ENCODE assay signal across 1 cellular context in the genomic region with DNA sequence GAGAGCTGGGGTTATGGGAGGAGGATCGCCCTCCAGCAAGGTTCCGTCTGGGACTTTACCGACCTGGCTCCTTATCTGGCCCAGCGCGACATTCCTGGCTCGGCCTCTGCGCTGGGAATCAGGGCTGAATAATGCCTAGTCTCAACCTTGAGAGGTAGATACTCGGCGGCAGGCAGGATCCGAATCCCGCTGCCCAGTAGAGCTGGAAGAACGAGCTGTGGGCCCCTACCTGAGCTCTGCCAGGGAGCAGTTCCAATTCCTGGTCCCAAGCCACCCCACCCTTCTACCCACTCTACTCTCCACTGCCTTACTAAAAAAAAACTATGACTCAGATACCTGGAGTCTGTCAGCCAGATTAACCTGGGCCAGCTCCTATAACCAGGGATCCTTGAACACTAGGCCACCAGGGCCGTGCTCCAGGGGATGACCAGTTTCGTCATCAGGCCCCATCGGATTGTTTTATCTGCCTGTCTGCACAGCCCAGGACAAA.
TF ChIP-seq lines count a peak whose summit lies in the region.

No MANE protein-coding gene starts in this region.

TF ChIP-seq in H1, 55 proteins besides CTCF, POLR2A, EP300 and RAD21:
- TF ChIP-seq SP4 (IDR thresholded peaks at IDR 0.05; ENCODE audit: low read length) (no peak), CHD1 (IDR thresholded peaks at IDR 0.05; ENCODE audit: low read depth, low read length) (no peak), SRF (IDR thresholded peaks at IDR 0.05; ENCODE audit: low read depth, low read length) (no peak), SP1 (IDR thresholded peaks at IDR 0.05; ENCODE audit: low read depth, low read length) (no peak), SUZ12 (IDR thresholded peaks at IDR 0.05; ENCODE audit: low read length) (peak; percentile 72), TAF1 (IDR thresholded peaks at IDR 0.05; ENCODE audit: low read depth, low read length) (0 out of 2 replicates have a peak, but pooled peaks have one; percentile 25), EZH2 (IDR thresholded peaks at IDR 0.05; ENCODE audit: low read depth, low read length, severe bottlenecking) (peak; percentile 60), HDAC6 (IDR thresholded peaks at IDR 0.05; ENCODE audit: low read depth, low read length) (no peak), SIRT6 (IDR thresholded peaks at IDR 0.05; ENCODE audit: low read length) (no peak), CBX8 (IDR thresholded peaks at IDR 0.05; ENCODE audit: borderline replicate concordance, low read depth, low read length) (no peak), FOSL1 (IDR thresholded peaks at IDR 0.05; ENCODE audit: insufficient read depth, low read depth, low read length) (no peak), MAX (IDR thresholded peaks at IDR 0.05) (no peak)
